20 cellular contexts compared by ENCODE assay signal in genomic region chr2:179181002-179181401, GRCh38.
DNase-seq lines count a peak whose midpoint lies in the region; ATAC-seq and TF ChIP-seq lines count a peak whose summit lies in the region.
"Had no signal": no experiment of that assay in that cellular context is flagged by ENCODE, and none has a peak within 500 bp of the region (broad histone marks: within the 10 kb centered on the region; RNA-seq: fewer than 3 reads in every experiment).

No MANE protein-coding gene starts in this region.

- H3K9me3 Mint-ChIP-seq in Caco-2 (ENCODE audit: unreplicated experiment), result peaks cover 11% of the 10 kb centered on the region
- H3K9me3 Mint-ChIP-seq: activated CD8-positive, alpha-beta T cell treated with anti-CD3 and anti-CD28 coated beads for 36 hours; activated T-helper 1 cell treated with anti-CD3 and anti-CD28 coated beads, Interleukin-12 subunit alpha, Interleukin-12 subunit beta, Interleukin-2, Interleukin-4 antibody, amounts not matched to agents 30 ng/mL and 10 ng/mL and 1 ng/mL, durations not matched to agents 14 hours and 24 hours and 36 hours had no signal

- H3K27me3 ChIP-seq in Caco-2 (replicated peaks; ENCODE audit: control insufficient read depth, insufficient read depth, low read length) (no peaks in the 10 kb centered on the region), HUES64 (ENCODE audit: insufficient read depth, low read length) (no peaks in the 10 kb centered on the region), left lung (no peaks in the 10 kb centered on the region)
- H3K27me3 ChIP-seq: adrenal gland, cardiac muscle cell, right lobe of liver, uterus had no signal

- H3K9ac ChIP-seq in HUES64 (ENCODE audit: low read depth, low read length), result 0 out of 2 replicates have a peak overlapping the region, but pooled peaks have one; percentile 5
- H3K9ac ChIP-seq: KMS-11 had no signal

- peaks cover 39% of the 10 kb centered on the region for H3K4me1 Mint-ChIP-seq in Caco-2 (ENCODE audit: low read depth, unreplicated experiment)
- H3K4me1 Mint-ChIP-seq in T-helper 17 cell, result no peaks in the 10 kb centered on the region

- 96% methylated on average over 2 of the region's 3 CpGs for WGBS in HUES64

- CTCF ChIA-PET in Caco-2 (lab: Charles Lee), result no interaction called here

- DNase-seq in Caco-2 (no peak), coronary artery (ENCODE audit: low spot score) (no peak), T-helper 17 cell (no peak), left lung (no peak)
- DNase-seq: activated CD8-positive, alpha-beta T cell treated with anti-CD3 and anti-CD28 coated beads for 36 hours; adrenal gland; effector CD8-positive, alpha-beta T cell; kidney; NCI-H1092 treated with DMSO at 0.1 percent for 48 hours; nucleus accumbens; right lobe of liver; uterus had no signal

- H3K27me3 Mint-ChIP-seq in Caco-2 (ENCODE audit: insufficient read depth, unreplicated experiment) (no peaks in the 10 kb centered on the region), T-helper 17 cell (no peaks in the 10 kb centered on the region)
- H3K27me3 Mint-ChIP-seq: activated CD8-positive, alpha-beta T cell treated with anti-CD3 and anti-CD28 coated beads for 36 hours had no signal

- H3K4me3 ChIP-seq in Caco-2 (ENCODE audit: low read depth, low read length) (no peak overlapping the region), HUES64 (ENCODE audit: low read length) (no peak overlapping the region), coronary artery (no peak overlapping the region), left lung (no peak overlapping the region)
- H3K4me3 ChIP-seq: adrenal gland, cardiac muscle cell, right lobe of liver, uterus had no signal

- H3K4me1 ChIP-seq in Caco-2, result peaks cover 37% of the 10 kb centered on the region
- peaks cover 37% of the 10 kb centered on the region for H3K4me1 ChIP-seq in HUES64 (ENCODE audit: insufficient read depth, low read length)
- H3K4me1 ChIP-seq in left lung, result peaks cover 0 to 2% of the 10 kb centered on the region in 2 donors
- H3K4me1 ChIP-seq: adrenal gland, right lobe of liver, uterus had no signal

- H3K9me3 ChIP-seq in Caco-2 (no peaks in the 10 kb centered on the region), HUES64 (ENCODE audit: insufficient read depth, low read depth, low read length) (no peaks in the 10 kb centered on the region), T-helper 17 cell (ENCODE audit: control insufficient read depth, low read length, poor library complexity, severe bottlenecking) (no peaks in the 10 kb centered on the region), left lung (no peaks in the 10 kb centered on the region)
- H3K9me3 ChIP-seq: adrenal gland, right lobe of liver, uterus had no signal

- intact Hi-C loops in Caco-2 (cut with micrococcal nuclease; ENCODE audit: unreplicated experiment), result no loop called here
- intact Hi-C loops in left lung (cut with DNase I), result no loop called here

- no TSS peak for BruUV-seq in Caco-2 (replicated peaks; lab: Mats Ljungman, UMichigan)

- TF ChIP-seq CTCF in Caco-2 (IDR thresholded peaks at IDR 0.05; ENCODE audit: insufficient read depth in 1 of 2, low read depth in 1 of 2, low read length in 1 of 2, severe bottlenecking in 1 of 2, unreplicated experiment in 1 of 2), result no peak
- TF ChIP-seq CTCF in coronary artery (IDR thresholded peaks at IDR 0.05), result no peak
- TF ChIP-seq CTCF in left lung (IDR thresholded peaks at IDR 0.05), result no peak

- H3K27ac Mint-ChIP-seq in Caco-2 (ENCODE audit: unreplicated experiment) (peak overlapping the region; percentile 75), T-helper 17 cell (no peak overlapping the region)
- H3K27ac Mint-ChIP-seq: activated CD8-positive, alpha-beta T cell treated with anti-CD3 and anti-CD28 coated beads for 36 hours; activated T-helper 1 cell treated with anti-CD3 and anti-CD28 coated beads, Interleukin-12 subunit alpha, Interleukin-12 subunit beta, Interleukin-2, Interleukin-4 antibody, amounts not matched to agents 30 ng/mL and 10 ng/mL and 1 ng/mL, durations not matched to agents 14 hours and 24 hours and 36 hours had no signal

- H3K36me3 ChIP-seq in Caco-2 (ENCODE audit: control insufficient read depth, insufficient read depth, low read length) (no peaks in the 10 kb centered on the region), HUES64 (ENCODE audit: insufficient read depth, low read length) (peaks cover under 1% of the 10 kb centered on the region; the same call in 1 of the 2 replicates), left lung (peaks cover 0 to 12% of the 10 kb centered on the region in 2 donors)
- H3K36me3 ChIP-seq: adrenal gland, cardiac muscle cell, right lobe of liver, uterus had no signal

- ATAC-seq in GM21367 (IDR thresholded peaks at IDR 0.05; ENCODE audit: unreplicated experiment) (peak; percentile 72), HG02798 (IDR thresholded peaks at IDR 0.05; ENCODE audit: poor library complexity, unreplicated experiment) (peak; percentile 46), T-helper 17 cell (no peak), HG02885 (IDR thresholded peaks at IDR 0.05; ENCODE audit: poor library complexity, unreplicated experiment) (no peak), left lung (no peak)
- ATAC-seq: activated CD8-positive, alpha-beta T cell treated with anti-CD3 and anti-CD28 coated beads for 36 hours; right lobe of liver had no signal

- H3K4me3 Mint-ChIP-seq in Caco-2 (ENCODE audit: unreplicated experiment) (peak overlapping the region; percentile 57), T-helper 17 cell (no peak overlapping the region)
- H3K4me3 Mint-ChIP-seq: activated CD8-positive, alpha-beta T cell treated with anti-CD3 and anti-CD28 coated beads for 36 hours; activated T-helper 1 cell treated with anti-CD3 and anti-CD28 coated beads, Interleukin-12 subunit alpha, Interleukin-12 subunit beta, Interleukin-2, Interleukin-4 antibody, amounts not matched to agents 30 ng/mL and 10 ng/mL and 1 ng/mL, durations not matched to agents 14 hours and 24 hours and 36 hours had no signal

- peak overlapping the region; percentile 59 for H3K27ac ChIP-seq in HUES64 (ENCODE audit: low read depth, low read length)
- H3K27ac ChIP-seq in coronary artery, result no peak overlapping the region
- no peak overlapping the region for H3K27ac ChIP-seq in left lung
- H3K27ac ChIP-seq: adrenal gland, C4-2B, cardiac muscle cell, KMS-11, right lobe of liver, uterus had no signal

- H3K36me3 Mint-ChIP-seq in Caco-2 (ENCODE audit: insufficient read depth, unreplicated experiment) (peaks cover 22% of the 10 kb centered on the region), T-helper 17 cell (ENCODE audit: low read depth) (no peaks in the 10 kb centered on the region)

- POLR2A ChIA-PET in Caco-2 (lab: Charles Lee), result no interaction called here

Comparison
In these comparisons a context has a peak if more than half of its experiments do, and no peak if none do; other contexts are left out.
1. ATAC-seq: peak in GM21367 (single experiment) and HG02798 (single experiment); none in T-helper 17 cell (single experiment), HG02885 (single experiment) and left lung (single experiment).